In the genomic region with DNA sequence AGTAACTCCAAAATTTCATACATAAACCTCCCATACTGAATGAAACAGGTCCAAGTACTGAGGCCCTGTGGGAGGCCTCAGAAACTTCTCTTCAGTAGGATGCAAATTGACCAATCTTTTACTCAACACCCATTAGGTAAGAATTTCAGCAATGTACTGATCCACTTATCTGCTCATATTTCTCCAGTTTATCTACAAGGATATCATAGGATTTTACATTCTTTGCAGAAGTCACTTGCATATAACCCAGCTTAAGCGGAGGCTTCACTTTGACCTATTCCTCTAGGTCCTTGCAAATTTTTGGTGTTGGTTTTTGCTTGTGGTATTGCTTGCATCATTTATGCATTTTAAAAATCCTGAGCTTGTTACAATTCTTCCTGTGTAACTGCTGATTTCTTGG, we compare ENCODE assay signal across 31 cellular contexts. TPM values are rescaled to one million over a fixed set of nuclear protein-coding genes. Genes with fewer than 3 reads are reported as not detected.
A peak's percentile ranks its signal among the peaks of the same experiment; 100 is the strongest.
DNase-seq lines count a peak whose midpoint lies in the region; FAIRE-seq and TF ChIP-seq lines count a peak whose summit lies in the region.
"Had no signal": no experiment of that assay in that cellular context is flagged by ENCODE, and none has a peak within 500 bp of the region (broad histone marks: within the 10 kb centered on the region; RNA-seq: fewer than 3 reads in every experiment).

No MANE protein-coding gene starts in this region.

- CTCF ChIA-PET in Calu3 (lab: Charles Lee): interaction anchor here (0.9 to 6.7 kb wide), 3 partner anchors 30 to 202 kb away, joined by 5 to 80 read pairs (median 11); no protein-coding TSS in a partner anchor

- FAIRE-seq in H54 (lab: Jason Lieb, UNC): no peak
- FAIRE-seq: K562, urothelium cell line had no signal

- H3K9me3 Mint-ChIP-seq in Calu3 (ENCODE audit: low read depth, unreplicated experiment) (no peaks in the 10 kb centered on the region), progenitor cell of endocrine pancreas (ENCODE audit: low read depth) (no peaks in the 10 kb centered on the region)
- H3K9me3 Mint-ChIP-seq: activated T-cell treated with anti-CD3 and anti-CD28 coated beads, Interleukin-2, amount 50 U/mL, for 4 hours had no signal

- no peak for TF ChIP-seq POLR2A in H54 (IDR thresholded peaks at IDR 0.05; ENCODE audit: low read depth, low read length)

- H3K27me3 Mint-ChIP-seq in Calu3 (ENCODE audit: unreplicated experiment): no peaks in the 10 kb centered on the region
- H3K27me3 Mint-ChIP-seq in progenitor cell of endocrine pancreas: no peaks in the 10 kb centered on the region
- H3K27me3 Mint-ChIP-seq: T-helper 17 cell had no signal

- intact Hi-C loops in Calu3 (cut with micrococcal nuclease; ENCODE audit: unreplicated experiment): loop anchor here (10.0 kb wide), 2 partner anchors 228 to 708 kb away; no protein-coding TSS in a partner anchor

- no peak for TF ChIP-seq CTCF in Calu3 (IDR thresholded peaks at IDR 0.05; ENCODE audit: unreplicated experiment)
- no peak for TF ChIP-seq CTCF in fibroblast of villous mesenchyme (IDR thresholded peaks at IDR 0.05; ENCODE audit: insufficient read depth, low read depth, low read length)
- TF ChIP-seq CTCF in progenitor cell of endocrine pancreas (IDR thresholded peaks at IDR 0.05; ENCODE audit: unreplicated experiment): no peak
- TF ChIP-seq CTCF in foreskin fibroblast (IDR thresholded peaks at IDR 0.05; ENCODE audit: low read depth, low read length): no peak

- peaks cover 46% of the 10 kb centered on the region for H3K4me1 Mint-ChIP-seq in Calu3 (ENCODE audit: low read depth, unreplicated experiment)
- peaks cover 37% of the 10 kb centered on the region for H3K4me1 Mint-ChIP-seq in progenitor cell of endocrine pancreas (ENCODE audit: low read depth)

- H3K27ac Mint-ChIP-seq in Calu3 (ENCODE audit: unreplicated experiment) (peak overlapping the region; percentile 87), progenitor cell of endocrine pancreas (peak overlapping the region; percentile 97)
- H3K27ac Mint-ChIP-seq: CD4-positive, CD25-positive, alpha-beta regulatory T cell; neural progenitor cell; T-helper 17 cell had no signal

- DNase-seq in Calu3 (no peak), NCI-H226 (peak; percentile 48), fibroblast of villous mesenchyme (ENCODE audit: low read depth) (peak; percentile 77), progenitor cell of endocrine pancreas (ENCODE audit: low spot score, unreplicated experiment) (no peak), SK-N-DZ (ENCODE audit: low spot score) (no peak), amygdala (lab: John Stamatoyannopoulos, UW) (no peak), H54 (ENCODE audit: insufficient read length, low spot score) (no peak), foreskin fibroblast (no peak)
- DNase-seq: activated CD4-positive, alpha-beta T cell treated with anti-CD3 and anti-CD28 coated beads for 4 hours; activated gamma-delta T cell treated with Interleukin-2 at 50 U/mL for 16 hours; activated T-cell treated with anti-CD3 and anti-CD28 coated beads, Interleukin-2, amount 50 U/mL, for 4 hours; CD4-positive, CD25-positive, alpha-beta regulatory T cell; colonic mucosa; effector CD8-positive, alpha-beta T cell; heart left ventricle; NCI-H1417; NCI-H2081; NCI-H345; NCI-H774; SJCRH30; stimulated activated CD4-positive, alpha-beta T cell treated with anti-CD3 and anti-CD28 coated beads, Interleukin-15, amount 100 ng/mL, for 24 hours; stimulated activated naive CD4-positive, alpha-beta T cell; T-helper 17 cell had no signal

- BruUV-seq in Calu3 (replicated peaks; lab: Mats Ljungman, UMichigan): no TSS peak

- H3K4me3 ChIP-seq in fibroblast of villous mesenchyme (ENCODE audit: low read depth, low read length): no peak overlapping the region
- H3K4me3 ChIP-seq in foreskin fibroblast (ENCODE audit: low read depth in 1 of 2, low read length in 2 of 2): no peak overlapping the region
- H3K4me3 ChIP-seq: breast epithelium, colonic mucosa, heart left ventricle, K562, neural progenitor cell, prostate gland, SJCRH30 had no signal

- H3K4me3 Mint-ChIP-seq in Calu3 (ENCODE audit: low read depth, unreplicated experiment) (peak overlapping the region; percentile 45), progenitor cell of endocrine pancreas (ENCODE audit: low read depth) (no peak overlapping the region)
- H3K4me3 Mint-ChIP-seq: activated T-cell treated with anti-CD3 and anti-CD28 coated beads, Interleukin-2, amount 50 U/mL, for 4 hours; CD4-positive, CD25-positive, alpha-beta regulatory T cell; neural progenitor cell; T-helper 17 cell had no signal

- H3K36me3 Mint-ChIP-seq in Calu3 (ENCODE audit: insufficient read depth, unreplicated experiment) (peaks cover 15% of the 10 kb centered on the region), progenitor cell of endocrine pancreas (ENCODE audit: insufficient read depth) (peaks cover 1% of the 10 kb centered on the region)
- H3K36me3 Mint-ChIP-seq: CD4-positive, CD25-positive, alpha-beta regulatory T cell; neural progenitor cell had no signal

RNA-seq across cellular contexts. Expression of a gene that starts 28.8 kb away (rescaled TPM):
- 7.5 and 10.5 TPM in 2 replicates for total RNA-seq in Calu3 (2022)
- under 0.01 and 0.32 TPM in 2 replicates for total RNA-seq in fibroblast of villous mesenchyme
- 1.0 and 1.2 TPM in 2 replicates for total RNA-seq in progenitor cell of endocrine pancreas
- not detected in 2 replicates for polyA plus RNA-seq in SK-N-DZ (2014; cell fraction: cytosol; rRNA removed)
- polyA plus RNA-seq in SK-N-DZ (2014; cell fraction: nucleus; rRNA removed): 0.10 and 0.52 TPM in 2 replicates
- total RNA-seq: activated CD8-positive, alpha-beta memory T cell treated with anti-CD3 and anti-CD28 coated beads for 36 hours; activated T-cell treated with anti-CD3 and anti-CD28 coated beads, Interleukin-2, amount 50 U/mL, for 4 hours; HT1080; M059J; SJCRH30 had no signal

Comparison
In these comparisons a context has a peak if more than half of its experiments do, and no peak if none do; other contexts are left out.
1. DNase-seq: peak in NCI-H226 (single experiment) and fibroblast of villous mesenchyme (single experiment); none in Calu3 (single experiment), progenitor cell of endocrine pancreas (single experiment), SK-N-DZ (single experiment), amygdala (0 of 56), H54 (single experiment) and foreskin fibroblast (0 of 2).